23 cellular contexts compared by ENCODE assay signal in genomic region chr13:34030782-34031181, GRCh38.
"Had no signal": no experiment of that assay in that cellular context is flagged by ENCODE, and none has a peak within 500 bp of the region (broad histone marks: within the 10 kb centered on the region; RNA-seq: fewer than 3 reads in every experiment).

No MANE protein-coding gene starts in this region.

- H3K27me3 ChIP-seq: hepatocyte, neural progenitor cell, spleen, testis, uterus had no signal

- DNase-seq: activated CD4-positive, alpha-beta T cell treated with anti-CD3 and anti-CD28 coated beads for 1 hour; activated CD4-positive, alpha-beta T cell treated with anti-CD3 and anti-CD28 coated beads, Interleukin-2, amount 50 U/mL, for 1 hour; activated CD8-positive, alpha-beta T cell treated with anti-CD3 and anti-CD28 coated beads, Interleukin-2, amount 10 ng/mL, durations not matched to agents 7 days and 5 days; activated gamma-delta T cell treated with Interleukin-2 at 50 U/mL for 16 hours; aorta; caudate nucleus; effector CD4-positive, alpha-beta T cell; erythroblast; glutamatergic neuron; immature natural killer cell; kidney glomerular epithelial cell; left ventricle myocardium inferior; naive thymus-derived CD8-positive, alpha-beta T cell; spleen; stimulated activated CD4-positive, alpha-beta T cell treated with anti-CD3 and anti-CD28 coated beads, Interleukin-4, amount 100 ng/mL, for 1 hour; stimulated activated naive CD4-positive, alpha-beta T cell; testis; trophoblast cell; uterus had no signal

- H3K9ac ChIP-seq: neural progenitor cell had no signal

- FAIRE-seq: endometrium, frontal cortex had no signal

- H3K4me2 ChIP-seq: hepatocyte, neural progenitor cell had no signal

- ATAC-seq: activated CD8-positive, alpha-beta T cell treated with anti-CD3 and anti-CD28 coated beads, Interleukin-2, amount 10 ng/mL, durations not matched to agents 7 days and 5 days; naive thymus-derived CD8-positive, alpha-beta T cell had no signal

- H3K9me3 ChIP-seq: testis, uterus had no signal

- H3K4me3 ChIP-seq: hepatocyte, left ventricle myocardium inferior, neural progenitor cell, spleen, testis, uterus had no signal

- H3K36me3 ChIP-seq: left ventricle myocardium inferior, neural progenitor cell, spleen, uterus had no signal

- H2AFZ ChIP-seq: hepatocyte, neural progenitor cell had no signal

- H3K79me2 ChIP-seq: hepatocyte had no signal

- H3K27ac ChIP-seq: hepatocyte, left ventricle myocardium inferior, neural progenitor cell, spleen, testis, uterus had no signal

- H3K4me1 ChIP-seq: left ventricle myocardium inferior, neural progenitor cell, spleen, testis, uterus had no signal
